18 cellular contexts compared by ENCODE assay signal in genomic region chr16:67707790-67708189, GRCh38. TPM values are rescaled to one million over a fixed set of nuclear protein-coding genes. Genes with fewer than 3 reads are reported as not detected.
DNase-seq lines count a peak whose midpoint lies in the region; ATAC-seq, FAIRE-seq and TF ChIP-seq lines count a peak whose summit lies in the region.
"Had no signal": no experiment of that assay in that cellular context is flagged by ENCODE, and none has a peak within 500 bp of the region (broad histone marks: within the 10 kb centered on the region; RNA-seq: fewer than 3 reads in every experiment).

No MANE protein-coding gene starts in this region.

- H2AFZ ChIP-seq in GM23248, result no peak overlapping the region

- H3K27ac ChIP-seq in GM23248, result peak overlapping the region; percentile 17; the same call in 1 of the 2 replicates
- no peak overlapping the region for H3K27ac ChIP-seq in sigmoid colon
- H3K27ac ChIP-seq: BLaER1 treated with 17β-estradiol and CSF1 and Interleukin-3, amounts not matched to agents 10 nM and 100 nM had no signal

- peaks cover 13% of the 10 kb centered on the region for H3K4me1 ChIP-seq in GM23248 (ENCODE audit: insufficient read depth)
- H3K4me1 ChIP-seq in sigmoid colon, result no peaks in the 10 kb centered on the region

- TF ChIP-seq EP300 in sigmoid colon (IDR thresholded peaks at IDR 0.05), result no peak

- no peaks in the 10 kb centered on the region for H3K9me2 ChIP-seq in GM23248 (ENCODE audit: insufficient read depth)

- H3K9me3 ChIP-seq in GM23248 (ENCODE audit: low read depth) (no peaks in the 10 kb centered on the region), sigmoid colon (no peaks in the 10 kb centered on the region)

- peaks cover 82% of the 10 kb centered on the region for H3K79me2 ChIP-seq in GM23248 (ENCODE audit: insufficient read depth)

- TF ChIP-seq POLR2A in sigmoid colon (IDR thresholded peaks at IDR 0.05) (no peak), GM12892 (IDR thresholded peaks at IDR 0.05; ENCODE audit: low read depth, low read length) (no peak)

- no peak overlapping the region for H3K4me2 ChIP-seq in GM23248 (ENCODE audit: unreplicated experiment)
- H3K4me2 ChIP-seq: BLaER1 treated with 17β-estradiol and CSF1 and Interleukin-3, amounts not matched to agents 10 nM and 100 nM had no signal

- H3F3A ChIP-seq in GM23248 (ENCODE audit: insufficient read depth), result peaks cover 20% of the 10 kb centered on the region

- intact Hi-C loops in head of caudate nucleus (cut with DNase I) (no loop called here), sigmoid colon (cut with DNase I) (no loop called here)

- H3K27me3 ChIP-seq in GM23248 (replicated peaks; ENCODE audit: insufficient read depth), result no peaks in the 10 kb centered on the region
- H3K27me3 ChIP-seq in sigmoid colon, result no peaks in the 10 kb centered on the region
- H3K27me3 ChIP-seq: BLaER1 treated with 17β-estradiol and CSF1 and Interleukin-3, amounts not matched to agents 10 nM and 100 nM had no signal

- H3K36me3 ChIP-seq in GM23248 (ENCODE audit: low read depth), result no peaks in the 10 kb centered on the region
- H3K36me3 ChIP-seq in sigmoid colon, result no peaks in the 10 kb centered on the region

- no peak for TF ChIP-seq CTCF in sigmoid colon (IDR thresholded peaks at IDR 0.05)

- no peak for FAIRE-seq in GM12892 (lab: Jason Lieb, UNC)
- FAIRE-seq: GM19239, HTR-8/SVneo, K562 had no signal

- in situ Hi-C loops in GM23248 (cut with MboI), result no loop called here

- no peak overlapping the region for H3K9ac ChIP-seq in GM23248
- H3K9ac ChIP-seq: BLaER1 treated with 17β-estradiol and CSF1 and Interleukin-3, amounts not matched to agents 10 nM and 100 nM had no signal

- 97 to 99% methylated on average over 5 of the region's 5 CpGs for WGBS in GM23248 (ENCODE audit: low coverage in 1 of 2, low lambda C conversion rate in 2 of 2, missing lambda C conversion rate in 2 of 2), 2 experiments
- WGBS in sigmoid colon, 2 donors, result 97 to 99% methylated on average over 5 of the region's 5 CpGs

- H3K4me3 ChIP-seq in GM23248 (no peak overlapping the region), sigmoid colon (no peak overlapping the region)
- H3K4me3 ChIP-seq: BLaER1 treated with 17β-estradiol and CSF1 and Interleukin-3, amounts not matched to agents 10 nM and 100 nM; K562 had no signal

- H4K20me1 ChIP-seq in GM23248 (ENCODE audit: insufficient read depth), result no peaks in the 10 kb centered on the region

- DNase-seq in GM23248, result no peak
- peak in 34 of 42 donors; percentile 1 to 77 (median 42) for DNase-seq in head of caudate nucleus
- peak; percentile 20 for DNase-seq in sigmoid colon
- DNase-seq in CD1c-positive myeloid dendritic cell (ENCODE audit: extremely low spot score), result no peak
- no peak for DNase-seq in GM12892 (ENCODE audit: insufficient read length)
- DNase-seq: CD4-positive, alpha-beta T cell; DMS153; DMS79; GDM1 had no signal

- no peak for ATAC-seq in HG02610 (IDR thresholded peaks at IDR 0.05; ENCODE audit: unreplicated experiment)
- no peak for ATAC-seq in HG02571 (IDR thresholded peaks at IDR 0.05; ENCODE audit: unreplicated experiment)
- ATAC-seq: K562 had no signal

RNA-seq across cellular contexts. Expression of gene GFOD2, which starts 11.3 kb away (rescaled TPM):
- total RNA-seq in GM23248 (2014; rRNA removed; shearing (Covaris generic)), result 10.2 and 17.5 TPM in 2 replicates
- polyA plus RNA-seq in GM23248 (2016; fragmentation: Nextera tagmentation; extraction: Ambion mirVana), result 10.1 and 11.4 TPM in 2 replicates
- total RNA-seq in sigmoid colon, result 10 to 100 TPM in 2 of 4 donors, 1 to 10 TPM in 2; 8.1 to 19.1 (median 11.1) TPM
- polyA plus RNA-seq in sigmoid colon, result 10 to 100 TPM; 13.8 to 19.5 (median 15.5) TPM
- polyA plus RNA-seq in GM12892 (2012; ENCODE audit: missing spikeins), result 7.1 TPM

RNA-seq across cellular contexts. Expression of gene C16orf86, which starts 41.2 kb away (rescaled TPM):
- 2.1 and 6.6 TPM in 2 replicates for total RNA-seq in GM23248 (2014; rRNA removed; shearing (Covaris generic))
- polyA plus RNA-seq in GM23248 (2016; fragmentation: Nextera tagmentation; extraction: Ambion mirVana), result 2.8 and 3.4 TPM in 2 replicates
- 10 to 100 TPM in 3 of 4 donors, 1 to 10 TPM in 1; 8.6 to 26.1 (median 21.9) TPM for total RNA-seq in sigmoid colon
- 1 to 10 TPM in 2 of 3 donors, under 1 TPM in 1; 0.46 to 5.0 (median 1.8) TPM for polyA plus RNA-seq in sigmoid colon
- 2.1 TPM for polyA plus RNA-seq in GM12892 (2012; ENCODE audit: missing spikeins)
- total RNA-seq: A172, Daoy, H4 had no signal

RNA-seq across cellular contexts. Expression of gene ENKD1, which starts 41.2 kb away (rescaled TPM):
- 11.2 and 15.0 TPM in 2 replicates for total RNA-seq in GM23248 (2014; rRNA removed; shearing (Covaris generic))
- 6.7 and 8.3 TPM in 2 replicates for polyA plus RNA-seq in GM23248 (2016; fragmentation: Nextera tagmentation; extraction: Ambion mirVana)
- total RNA-seq in sigmoid colon, result 10 to 100 TPM; 21.0 to 27.0 (median 23.2) TPM
- polyA plus RNA-seq in sigmoid colon, result 10 to 100 TPM in 1 of 3 donors, 1 to 10 TPM in 2; 6.9 to 16.2 (median 9.0) TPM
- 7.7 TPM for polyA plus RNA-seq in GM12892 (2012; ENCODE audit: missing spikeins)
- total RNA-seq: A172 had no signal

RNA-seq across cellular contexts. Expression of gene PARD6A, which starts 47.0 kb away (rescaled TPM):
- total RNA-seq in GM23248 (2014; rRNA removed; shearing (Covaris generic)), result 0.97 TPM in 1 of 2 replicates, not detected in the other
- polyA plus RNA-seq in GM23248 (2016; fragmentation: Nextera tagmentation; extraction: Ambion mirVana) (0.58 and 0.70 TPM in 2 replicates), sigmoid colon (1 to 10 TPM; 4.2 to 8.3 (median 4.4) TPM)
- total RNA-seq in sigmoid colon, result 10 to 100 TPM; 12.8 to 16.6 (median 14.0) TPM
- 4.0 TPM for polyA plus RNA-seq in GM12892 (2012; ENCODE audit: missing spikeins)
- total RNA-seq: H4 had no signal

RNA-seq across cellular contexts. Expression of gene ACD, which starts 47.7 kb away (rescaled TPM):
- 25.8 and 33.4 TPM in 2 replicates for total RNA-seq in GM23248 (2014; rRNA removed; shearing (Covaris generic))
- polyA plus RNA-seq in GM23248 (2016; fragmentation: Nextera tagmentation; extraction: Ambion mirVana), result 24.0 and 25.2 TPM in 2 replicates
- 10 to 100 TPM; 13.9 to 20.6 (median 18.7) TPM for total RNA-seq in sigmoid colon
- polyA plus RNA-seq in sigmoid colon, result 10 to 100 TPM in 1 of 3 donors, 1 to 10 TPM in 2; 7.4 to 19.3 (median 9.6) TPM
- polyA plus RNA-seq in GM12892 (2012; ENCODE audit: missing spikeins), result 20.4 TPM

Comparison
In these comparisons a context has a peak if more than half of its experiments do, and no peak if none do; other contexts are left out.
1. DNase-seq: peak in head of caudate nucleus (34 of 42) and sigmoid colon (single experiment); none in GM23248 (single experiment), CD1c-positive myeloid dendritic cell (single experiment) and GM12892 (single experiment).